14 cellular contexts compared by ENCODE assay signal in the genomic region with DNA sequence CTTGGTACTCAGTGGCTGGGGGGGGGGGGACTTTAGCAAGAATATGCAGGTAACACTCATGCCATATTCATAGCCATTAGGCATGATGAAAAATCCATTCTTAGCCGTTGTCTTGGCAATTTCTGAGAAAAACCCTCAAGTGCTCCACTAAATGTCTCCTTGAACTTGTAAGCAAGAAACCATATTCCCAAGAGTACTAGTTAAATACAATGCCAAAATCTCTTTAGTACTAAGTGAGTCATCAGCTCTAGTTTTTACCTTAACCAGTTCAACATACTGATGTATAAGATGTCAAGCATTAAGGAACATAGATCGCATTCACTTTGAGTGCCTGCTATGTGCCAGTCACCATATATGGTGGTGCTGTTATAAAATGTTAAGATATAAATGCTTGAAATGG. TPM values are rescaled to one million over a fixed set of nuclear protein-coding genes. Genes with fewer than 3 reads are reported as not detected.
A peak's percentile ranks its signal among the peaks of the same experiment; 100 is the strongest.
DNase-seq lines count a peak whose midpoint lies in the region; ATAC-seq and TF ChIP-seq lines count a peak whose summit lies in the region.
"Had no signal": no experiment of that assay in that cellular context is flagged by ENCODE, and none has a peak within 500 bp of the region (broad histone marks: within the 10 kb centered on the region; RNA-seq: fewer than 3 reads in every experiment).

No MANE protein-coding gene starts in this region.

- peaks cover 20% of the 10 kb centered on the region for H3K4me1 Mint-ChIP-seq in endodermal cell

- ATAC-seq in HG03439 (IDR thresholded peaks at IDR 0.05; ENCODE audit: unreplicated experiment): no peak
- ATAC-seq: A549 had no signal

- H2AK5ac ChIP-seq in mesenchymal stem cell (ENCODE audit: low read length, severe bottlenecking): no peak overlapping the region

- H3K27ac ChIP-seq in ACC112 (ENCODE audit: low read depth, low read length): peak overlapping the region; percentile 31; the same call in 1 of the 2 replicates
- H3K27ac ChIP-seq in mesenchymal stem cell (ENCODE audit: low read length, poor library complexity, severe bottlenecking): no peak overlapping the region
- no peak overlapping the region for H3K27ac ChIP-seq in endodermal cell (ENCODE audit: low read depth, low read length)
- H3K27ac ChIP-seq: A549 had no signal

- no peaks in the 10 kb centered on the region for H3K9me3 Mint-ChIP-seq in endodermal cell
- H3K9me3 Mint-ChIP-seq: CD4-positive, alpha-beta memory T cell had no signal

- no peak overlapping the region for H2BK5ac ChIP-seq in mesenchymal stem cell (ENCODE audit: low read depth, low read length, poor library complexity, severe bottlenecking)

- H3K27me3 ChIP-seq in ACC112 (ENCODE audit: insufficient read depth, low read length): no peaks in the 10 kb centered on the region
- H3K27me3 ChIP-seq in mesenchymal stem cell (ENCODE audit: control insufficient read depth in 1 of 2, insufficient read depth in 1 of 2, low read length in 2 of 2): no peaks in the 10 kb centered on the region
- H3K27me3 ChIP-seq in endodermal cell (ENCODE audit: control insufficient read depth, insufficient read depth, low read length, poor library complexity, severe bottlenecking): no peaks in the 10 kb centered on the region

- no peak overlapping the region for H2BK15ac ChIP-seq in mesenchymal stem cell (ENCODE audit: low read depth, poor library complexity, severe bottlenecking)

- H3K79me2 ChIP-seq in ACC112 (ENCODE audit: control insufficient read depth, insufficient read depth, low read length, unreplicated experiment): peaks cover 47% of the 10 kb centered on the region

- peaks cover 58% of the 10 kb centered on the region for H3K36me3 Mint-ChIP-seq in endodermal cell (ENCODE audit: low read depth)

- H2BK12ac ChIP-seq in mesenchymal stem cell (ENCODE audit: low read length in 2 of 2): no peak overlapping the region

- H3K9ac ChIP-seq in mesenchymal stem cell (ENCODE audit: low read length): peak overlapping the region; percentile 49
- no peak overlapping the region for H3K9ac ChIP-seq in endodermal cell (ENCODE audit: extremely low read depth, low read length, poor library complexity, severe bottlenecking)

- no peak overlapping the region for H4K91ac ChIP-seq in mesenchymal stem cell (ENCODE audit: low read length)

- peaks cover 68% of the 10 kb centered on the region for H3K36me3 ChIP-seq in ACC112 (ENCODE audit: insufficient read depth, low read length)
- H3K36me3 ChIP-seq in mesenchymal stem cell (ENCODE audit: control insufficient read depth in 1 of 2, insufficient read depth in 2 of 2, low read depth in 1 of 2, low read length in 2 of 2): peaks cover 11 to 96% of the 10 kb centered on the region in 2 experiments
- H3K36me3 ChIP-seq in endodermal cell (ENCODE audit: control insufficient read depth, insufficient read depth, low read length): peaks cover 98% of the 10 kb centered on the region

- H2BK120ac ChIP-seq in mesenchymal stem cell (ENCODE audit: low read depth, low read length): no peak overlapping the region

- H3K4me3 ChIP-seq in ACC112 (ENCODE audit: low read depth, low read length): no peak overlapping the region
- no peak overlapping the region for H3K4me3 ChIP-seq in cardiac fibroblast (replicated peaks in 1 of 2; ENCODE audit: low read depth in 2 of 2, low read length in 2 of 2)
- peak overlapping the region in 1 of 2 experiments; percentile 8 for H3K4me3 ChIP-seq in mesenchymal stem cell (ENCODE audit: insufficient read depth in 1 of 2, low read depth in 1 of 2, low read length in 2 of 2)
- H3K4me3 ChIP-seq in endodermal cell (ENCODE audit: low read length): no peak overlapping the region
- H3K4me3 ChIP-seq: A549 had no signal

- DNase-seq in DMS79 treated with DMSO at 0.1 percent for 48 hours (lab: John Stamatoyannopoulos, UW): peak; percentile 91
- peak; percentile 31 to 84 for DNase-seq in cardiac fibroblast (ENCODE audit: low read depth in 2 of 2)
- DNase-seq in mesenchymal stem cell: no peak
- no peak for DNase-seq in endodermal cell
- DNase-seq in germinal center (ENCODE audit: low spot score): no peak
- no peak for DNase-seq in NCI-H2107 treated with DMSO at 0.1 percent for 48 hours (lab: John Stamatoyannopoulos, UW; ENCODE audit: unreplicated experiment)
- DNase-seq: CD4-positive, alpha-beta memory T cell; KBM-7; NCI-H1092 treated with DMSO at 0.1 percent for 48 hours; NCI-H1694; NCI-H2171 treated with DMSO at 0.1 percent for 48 hours had no signal

- H3K79me1 ChIP-seq in mesenchymal stem cell (replicated peaks; ENCODE audit: low read length, poor library complexity, severe bottlenecking): peaks cover 3% of the 10 kb centered on the region

- H3K4ac ChIP-seq in mesenchymal stem cell (ENCODE audit: low read depth in 1 of 2, low read length in 2 of 2): no peak overlapping the region

- H3K4me2 ChIP-seq in mesenchymal stem cell (ENCODE audit: low read length, poor library complexity, severe bottlenecking): no peak overlapping the region
- H3K4me2 ChIP-seq: A549 had no signal

- no peak for TF ChIP-seq CTCF in cardiac fibroblast (IDR thresholded peaks at IDR 0.05; ENCODE audit: low read depth, low read length)
- TF ChIP-seq CTCF in endodermal cell (conservative IDR thresholded peaks at IDR 0.05): no peak

- no peak overlapping the region for H3K23ac ChIP-seq in mesenchymal stem cell (ENCODE audit: low read length in 2 of 2)

- H3K4me3 Mint-ChIP-seq in endodermal cell: no peak overlapping the region
- H3K4me3 Mint-ChIP-seq: CD4-positive, alpha-beta memory T cell had no signal

- WGBS in mesenchymal stem cell: 100% methylated on average over 1 of the region's 2 CpGs
- WGBS in endodermal cell (ENCODE audit: insufficient coverage in 1 of 2, insufficient read length in 1 of 2), 2 experiments: 98 to 100% methylated on average over 1 to 2 of the region's 2 CpGs

- no peak overlapping the region for H3K27ac Mint-ChIP-seq in endodermal cell

- no peak overlapping the region for H3K14ac ChIP-seq in mesenchymal stem cell (ENCODE audit: low read length in 2 of 2)

- H3K9me3 ChIP-seq in mesenchymal stem cell (ENCODE audit: control insufficient read depth, low read length) (no peaks in the 10 kb centered on the region), endodermal cell (ENCODE audit: control insufficient read depth, low read length) (no peaks in the 10 kb centered on the region)
- H3K9me3 ChIP-seq: A549 had no signal

- no peak overlapping the region for H4K8ac ChIP-seq in mesenchymal stem cell (ENCODE audit: low read length)

- H2AFZ ChIP-seq in ACC112 (ENCODE audit: low read length, unreplicated experiment) (no peak overlapping the region), mesenchymal stem cell (ENCODE audit: low read depth, low read length) (no peak overlapping the region)

- no peak overlapping the region for H3K18ac ChIP-seq in mesenchymal stem cell (ENCODE audit: low read depth in 1 of 2, low read length in 2 of 2)

- H3K27me3 Mint-ChIP-seq in endodermal cell (ENCODE audit: insufficient read depth): no peaks in the 10 kb centered on the region
- H3K27me3 Mint-ChIP-seq: CD4-positive, alpha-beta memory T cell had no signal

- peaks cover 17% of the 10 kb centered on the region for H3K4me1 ChIP-seq in ACC112 (ENCODE audit: control insufficient read depth, insufficient read depth, low read length, unreplicated experiment)
- no peaks in the 10 kb centered on the region for H3K4me1 ChIP-seq in mesenchymal stem cell (ENCODE audit: control insufficient read depth, insufficient read depth, low read depth, low read length)
- H3K4me1 ChIP-seq in endodermal cell (ENCODE audit: control insufficient read depth, insufficient read depth, low read length): no peaks in the 10 kb centered on the region
- H3K4me1 ChIP-seq: A549 had no signal

RNA-seq across cellular contexts. Expression of a gene that starts 27.5 kb away (rescaled TPM):
- polyA plus RNA-seq in mesenchymal stem cell (2013, experiment 1 of 2): 603 TPM
- 627 TPM for polyA plus RNA-seq in mesenchymal stem cell (2013, experiment 2 of 2)
- 100 to 1,000 TPM; 283 to 310 TPM for total RNA-seq in endodermal cell
- 349 TPM for polyA plus RNA-seq in endodermal cell (2013, experiment 1 of 2)
- polyA plus RNA-seq in endodermal cell (2013, experiment 2 of 2): 290 TPM

RNA-seq across cellular contexts. Expression of a gene that starts 39.0 kb away (rescaled TPM):
- polyA plus RNA-seq in mesenchymal stem cell (2013, experiment 1 of 2): 68.5 TPM
- polyA plus RNA-seq in mesenchymal stem cell (2013, experiment 2 of 2): 66.9 TPM
- total RNA-seq in endodermal cell: 10 to 100 TPM; 30.4 to 32.0 TPM
- 17.3 TPM for polyA plus RNA-seq in endodermal cell (2013, experiment 1 of 2)
- polyA plus RNA-seq in endodermal cell (2013, experiment 2 of 2): 14.6 TPM

Comparison
In these comparisons a context has a peak if more than half of its experiments do, and no peak if none do; other contexts are left out.
1. DNase-seq: peak in DMS79 treated with DMSO at 0.1 percent for 48 hours (single experiment) and cardiac fibroblast (2 of 2); none in mesenchymal stem cell (single experiment), endodermal cell (single experiment), germinal center (single experiment) and NCI-H2107 treated with DMSO at 0.1 percent for 48 hours (single experiment).